ENCODE assay signal across 9 cellular contexts in genomic region chr12:121238604-121239334, GRCh38. TPM values are rescaled to one million over a fixed set of nuclear protein-coding genes. Genes with fewer than 3 reads are reported as not detected.
DNase-seq lines count a peak whose midpoint lies in the region; ATAC-seq and FAIRE-seq lines count a peak whose summit lies in the region.
"Had no signal": no experiment of that assay in that cellular context is flagged by ENCODE, and none has a peak within 500 bp of the region (broad histone marks: within the 10 kb centered on the region; RNA-seq: fewer than 3 reads in every experiment).

No MANE protein-coding gene starts in this region.

- peak overlapping the region; percentile 98 for H3K27ac Mint-ChIP-seq in central memory CD8-positive, alpha-beta T cell (ENCODE audit: low read depth)

- H3K36me3 Mint-ChIP-seq in central memory CD8-positive, alpha-beta T cell (ENCODE audit: insufficient read depth): peaks cover 17% of the 10 kb centered on the region

- no peak overlapping the region for H3K4me3 ChIP-seq in small intestine (ENCODE audit: low read depth in 1 of 2, low read length in 2 of 2)

- 52 to 63% (median 53%) methylated on average over 7 of the region's 7 CpGs for WGBS in small intestine, 3 donors

- DNase-seq in NCI-H187 (lab: John Stamatoyannopoulos, UW): peak; percentile 35 to 43
- DNase-seq in NCI-H187 treated with DMSO at 0.1 percent for 48 hours (lab: John Stamatoyannopoulos, UW): no peak
- peak; percentile 81 for DNase-seq in NCI-H2196 (lab: John Stamatoyannopoulos, UW; ENCODE audit: unreplicated experiment)
- no peak for DNase-seq in central memory CD8-positive, alpha-beta T cell (ENCODE audit: low spot score in 2 of 2)
- no peak for DNase-seq in small intestine
- no peak for DNase-seq in SW480 (ENCODE audit: low spot score)
- no peak for DNase-seq in iPS-NIHi7 (ENCODE audit: extremely low spot score)

- no peak for FAIRE-seq in small intestine (lab: Jason Lieb, UNC)
- FAIRE-seq: A204.1 had no signal

- peaks cover 3 to 4% of the 10 kb centered on the region in 2 donors for H3K36me3 ChIP-seq in small intestine (ENCODE audit: control insufficient read depth in 2 of 2, insufficient read depth in 2 of 2, low read length in 2 of 2)

- peaks cover 21% of the 10 kb centered on the region for H3K4me1 Mint-ChIP-seq in central memory CD8-positive, alpha-beta T cell

- H3K4me1 ChIP-seq in small intestine (ENCODE audit: control insufficient read depth in 2 of 2, insufficient read depth in 1 of 2, low read depth in 1 of 2, low read length in 1 of 2): no peaks in the 10 kb centered on the region

- no peak for ATAC-seq in central memory CD8-positive, alpha-beta T cell (replicated peaks; ENCODE audit: extremely low read depth, poor library complexity, severe bottlenecking)
- ATAC-seq in HG02852 (IDR thresholded peaks at IDR 0.05; ENCODE audit: unreplicated experiment): no peak

- no peaks in the 10 kb centered on the region for H3K9me3 ChIP-seq in small intestine (ENCODE audit: control insufficient read depth, low read depth)

- H3K9me3 Mint-ChIP-seq in central memory CD8-positive, alpha-beta T cell: no peaks in the 10 kb centered on the region

- peak overlapping the region; percentile 34 to 42 for H3K27ac ChIP-seq in small intestine (ENCODE audit: low read depth in 1 of 2, low read length in 1 of 2)

- no peaks in the 10 kb centered on the region for H3K27me3 Mint-ChIP-seq in central memory CD8-positive, alpha-beta T cell

- no peak overlapping the region for H3K4me3 Mint-ChIP-seq in central memory CD8-positive, alpha-beta T cell

- H3K27me3 ChIP-seq in small intestine (ENCODE audit: control insufficient read depth in 2 of 2, insufficient read depth in 2 of 2, low read length in 2 of 2): no peaks in the 10 kb centered on the region

RNA-seq across cellular contexts. Expression of gene P2RX4, which starts 28.8 kb away (rescaled TPM):
- polyA plus RNA-seq in small intestine: 10 to 100 TPM; 17.5 to 49.6 (median 37.3) TPM

RNA-seq across cellular contexts. Expression of gene CAMKK2, which starts 57.7 kb away (rescaled TPM):
- polyA plus RNA-seq in small intestine: 10 to 100 TPM; 25.4 to 44.5 (median 34.5) TPM

Comparison
In these comparisons a context has a peak if more than half of its experiments do, and no peak if none do; other contexts are left out.
1. DNase-seq: peak in NCI-H187 (2 of 2) and NCI-H2196 (single experiment); none in NCI-H187 treated with DMSO at 0.1 percent for 48 hours (single experiment), central memory CD8-positive, alpha-beta T cell (0 of 2), small intestine (single experiment), SW480 (single experiment) and iPS-NIHi7 (single experiment).